Comparison of ENCODE assay signal across 16 cellular contexts in the genomic region with DNA sequence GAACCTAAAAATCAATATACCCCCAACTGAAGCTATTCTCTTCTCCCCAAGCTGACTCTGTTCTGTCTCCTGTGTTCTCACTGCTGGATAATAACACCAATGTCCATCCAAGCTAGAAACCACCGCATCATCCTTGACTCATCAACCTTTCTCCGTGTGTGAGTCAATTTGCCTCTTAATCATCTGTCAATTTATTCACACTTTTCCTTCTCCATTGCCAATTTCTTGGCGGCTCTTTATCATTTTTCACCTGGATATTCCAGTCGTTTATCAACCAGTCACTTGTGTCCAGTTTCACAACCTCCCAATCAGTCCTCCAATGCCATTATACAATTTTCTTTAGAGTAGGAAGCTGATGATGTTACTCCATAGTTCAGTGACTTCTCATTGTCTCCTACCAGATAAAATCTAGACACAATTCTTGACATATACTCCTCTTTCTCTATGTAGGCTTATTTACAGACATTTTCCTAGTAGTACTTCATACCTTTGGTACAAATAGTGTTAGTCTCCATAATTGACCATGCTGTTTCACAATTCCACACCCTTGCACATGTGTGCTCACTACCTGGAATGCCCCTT. TPM values are rescaled to one million over a fixed set of nuclear protein-coding genes. Genes with fewer than 3 reads are reported as not detected.
DNase-seq lines count a peak whose midpoint lies in the region; ATAC-seq, FAIRE-seq and TF ChIP-seq lines count a peak whose summit lies in the region.
"Had no signal": no experiment of that assay in that cellular context is flagged by ENCODE, and none has a peak within 500 bp of the region (broad histone marks: within the 10 kb centered on the region; RNA-seq: fewer than 3 reads in every experiment).

No MANE protein-coding gene starts in this region.

- no peak for TF ChIP-seq EP300 in HepG2 (IDR thresholded peaks at IDR 0.05; ENCODE audit: low read depth in 2 of 2, low read length in 2 of 2)
- TF ChIP-seq EP300 in HepG2 (CRISPR knock-in tag; IDR thresholded peaks at IDR 0.05; ENCODE audit: borderline replicate concordance) = no peak

- no peak overlapping the region for H3K9ac ChIP-seq in HepG2 (ENCODE audit: insufficient read depth, low read depth, low read length)

- FAIRE-seq in HepG2 (lab: Jason Lieb, UNC) = no peak
- no peak for FAIRE-seq in frontal cortex (lab: Jason Lieb, UNC)

- no peak overlapping the region for H3K4me2 ChIP-seq in HepG2 (ENCODE audit: low read depth, low read length)

- H4K20me1 ChIP-seq in HepG2 (ENCODE audit: insufficient read depth, low read length) = no peaks in the 10 kb centered on the region

- peak overlapping the region; percentile 34 to 44 for H3K27ac ChIP-seq in tibial artery
- no peak overlapping the region for H3K27ac ChIP-seq in HepG2 (ENCODE audit: extremely low read length, insufficient read depth, low read length)
- H3K27ac ChIP-seq in left lung = no peak overlapping the region
- H3K27ac ChIP-seq: 22Rv1, neutrophil had no signal

- TF ChIP-seq CTCF in tibial artery (IDR thresholded peaks at IDR 0.05) (no peak), HepG2 (CRISPR knock-in tag; IDR thresholded peaks at IDR 0.05) (no peak), left lung (IDR thresholded peaks at IDR 0.05) (no peak)

- H3K4me1 ChIP-seq in tibial artery (peaks cover 0 to 40% (median 20%) of the 10 kb centered on the region in 4 donors), HepG2 (ENCODE audit: insufficient read depth, low read length) (peaks cover 5% of the 10 kb centered on the region; the same call in 1 of the 2 replicates), left lung (peaks cover 0 to 31% of the 10 kb centered on the region in 2 donors)

- CTCF ChIA-PET in HepG2 (lab: Yijun Ruan, JAX; ENCODE audit: low intra/inter-chr PET ratio, low total read pairs) = no interaction called here

- WGBS in HepG2 (ENCODE audit: low lambda C conversion rate) = 1% methylated on average over 4 of the region's 4 CpGs

- TF ChIP-seq RAD21 in HepG2 (CRISPR knock-in tag; IDR thresholded peaks at IDR 0.05) = no peak

- no peaks in the 10 kb centered on the region for H3K27me3 ChIP-seq in tibial artery
- H3K27me3 ChIP-seq in HepG2 (ENCODE audit: control insufficient read depth in 1 of 2, insufficient read depth in 2 of 2, low read length in 2 of 2) = no peaks in the 10 kb centered on the region; a peak in 1 of 5 replicates
- H3K27me3 ChIP-seq in left lung = no peaks in the 10 kb centered on the region
- H3K27me3 ChIP-seq: neutrophil had no signal

- in situ Hi-C loops in HepG2 (cut with HindIII; ENCODE audit: extremely low pct_ligation_motif_present, low pct_unique_long_range_greater_than_20kb) = no loop called here

- H3K79me2 ChIP-seq in HepG2 (ENCODE audit: insufficient read depth, low read length) = no peaks in the 10 kb centered on the region

- no peak for ATAC-seq in HepG2
- no peak for ATAC-seq in left lung
- ATAC-seq: stimulated activated naive CD8-positive, alpha-beta T cell treated with anti-CD3 and anti-CD28 coated beads, Interleukin-15, amount 100 ng/mL, for 72 hours had no signal

- H3K4me3 ChIP-seq in tibial artery = no peak overlapping the region
- H3K4me3 ChIP-seq in HepG2 (replicated peaks in 1 of 3; ENCODE audit: insufficient read depth in 1 of 3, low read depth in 2 of 3, low read length in 3 of 3) = no peak overlapping the region
- H3K4me3 ChIP-seq in left lung = no peak overlapping the region

- intact Hi-C loops in tibial artery (cut with DNase I; ENCODE audit: low total_unique reads) (no loop called here), HepG2 (cut with micrococcal nuclease; ENCODE audit: unreplicated experiment) (no loop called here), left lung (cut with DNase I) (no loop called here)

- no peak overlapping the region for H2AFZ ChIP-seq in HepG2 (ENCODE audit: low read length)

- no TSS peak for BruUV-seq in HepG2 (replicated peaks; lab: Mats Ljungman, UMichigan)

- DNase-seq in DMS53 (lab: John Stamatoyannopoulos, UW) (peak; percentile 4), DMS53 treated with DMSO at 0.1 percent for 48 hours (lab: John Stamatoyannopoulos, UW; ENCODE audit: unreplicated experiment) (no peak), amniotic epithelial cell (ENCODE audit: low read depth) (peak; percentile 81), glomerular visceral epithelial cell (ENCODE audit: extremely low spot score) (peak; percentile 74), tibial artery (no peak), HepG2 (ENCODE audit: low spot score) (no peak), left lung (no peak), frontal cortex (ENCODE audit: low spot score in 2 of 2) (no peak)
- DNase-seq: activated B cell treated with CpG ODN at 0.5 μM for 24 hours; aorta; left cardiac atrium; SHP77 treated with DMSO at 0.1 percent for 48 hours; stimulated activated CD4-positive, alpha-beta T cell treated with anti-CD3 and anti-CD28 coated beads, Interleukin-2, amount 100 ng/mL, for 24 hours; stimulated activated naive CD8-positive, alpha-beta T cell treated with anti-CD3 and anti-CD28 coated beads, Interleukin-15, amount 100 ng/mL, for 72 hours had no signal

- no peaks in the 10 kb centered on the region for H3K9me3 ChIP-seq in tibial artery
- no peaks in the 10 kb centered on the region for H3K9me3 ChIP-seq in HepG2 (ENCODE audit: low read length)
- no peaks in the 10 kb centered on the region for H3K9me3 ChIP-seq in left lung
- H3K9me3 ChIP-seq: neutrophil had no signal

- TF ChIP-seq POLR2A in HepG2 (IDR thresholded peaks at IDR 0.05; ENCODE audit: insufficient read depth in 1 of 2, low read depth in 2 of 2, low read length in 2 of 2) = no peak

- POLR2A ChIA-PET in HepG2 (lab: Yijun Ruan, JAX) = no interaction called here

- no peaks in the 10 kb centered on the region for H3K36me3 ChIP-seq in tibial artery
- no peaks in the 10 kb centered on the region for H3K36me3 ChIP-seq in HepG2 (replicated peaks in 1 of 2; ENCODE audit: control insufficient read depth in 1 of 2, insufficient read depth in 2 of 2, low read length in 2 of 2)
- H3K36me3 ChIP-seq in left lung = no peaks in the 10 kb centered on the region
- H3K36me3 ChIP-seq: neutrophil had no signal

TF ChIP-seq in HepG2, 621 proteins besides CTCF, POLR2A, EP300 and RAD21 (continues in another document):
- no peak for TF ChIP-seq SNAPC2 (CRISPR knock-in tag; IDR thresholded peaks at IDR 0.05)
- TF ChIP-seq GABPB1 (CRISPR knock-in tag; IDR thresholded peaks at IDR 0.05) = no peak
- no peak for TF ChIP-seq ZNF337 (CRISPR knock-in tag; IDR thresholded peaks at IDR 0.05; ENCODE audit: borderline replicate concordance, low read depth)
- TF ChIP-seq TAF1 (CRISPR knock-in tag; IDR thresholded peaks at IDR 0.05) = no peak
- no peak for TF ChIP-seq ZNF282 (IDR thresholded peaks at IDR 0.05; ENCODE audit: partially characterized antibody)
- no peak for TF ChIP-seq REPIN1 (CRISPR knock-in tag; IDR thresholded peaks at IDR 0.05; ENCODE audit: borderline replicate concordance, low read depth)
- no peak for TF ChIP-seq ZNF839 (CRISPR knock-in tag; IDR thresholded peaks at IDR 0.05; ENCODE audit: borderline replicate concordance)
- no peak for TF ChIP-seq GATA4 (IDR thresholded peaks at IDR 0.05; ENCODE audit: borderline replicate concordance, low read depth)
- TF ChIP-seq SALL2 (CRISPR knock-in tag; IDR thresholded peaks at IDR 0.05) = no peak
- TF ChIP-seq, protein P1, sequence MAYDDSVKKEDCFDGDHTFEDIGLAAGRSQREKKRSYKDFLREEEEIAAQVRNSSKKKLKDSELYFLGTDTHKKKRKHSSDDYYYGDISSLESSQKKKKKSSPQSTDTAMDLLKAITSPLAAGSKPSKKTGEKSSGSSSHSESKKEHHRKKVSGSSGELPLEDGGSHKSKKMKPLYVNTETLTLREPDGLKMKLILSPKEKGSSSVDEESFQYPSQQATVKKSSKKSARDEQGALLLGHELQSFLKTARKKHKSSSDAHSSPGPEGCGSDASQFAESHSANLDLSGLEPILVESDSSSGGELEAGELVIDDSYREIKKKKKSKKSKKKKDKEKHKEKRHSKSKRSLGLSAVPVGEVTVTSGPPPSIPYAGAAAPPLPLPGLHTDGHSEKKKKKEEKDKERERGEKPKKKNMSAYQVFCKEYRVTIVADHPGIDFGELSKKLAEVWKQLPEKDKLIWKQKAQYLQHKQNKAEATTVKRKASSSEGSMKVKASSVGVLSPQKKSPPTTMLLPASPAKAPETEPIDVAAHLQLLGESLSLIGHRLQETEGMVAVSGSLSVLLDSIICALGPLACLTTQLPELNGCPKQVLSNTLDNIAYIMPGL (CRISPR knock-in tag; IDR thresholded peaks at IDR 0.05; ENCODE audit: borderline replicate concordance in 1 of 2, low read depth in 1 of 2) = no peak
- TF ChIP-seq SIN3A (IDR thresholded peaks at IDR 0.05; ENCODE audit: borderline replicate concordance, low read depth, low read length) = no peak
- no peak for TF ChIP-seq ZNF782 (CRISPR knock-in tag; IDR thresholded peaks at IDR 0.05; ENCODE audit: borderline replicate concordance)
- TF ChIP-seq GATAD1 (CRISPR knock-in tag; IDR thresholded peaks at IDR 0.05) = no peak
- no peak for TF ChIP-seq ARNTL (CRISPR knock-in tag; IDR thresholded peaks at IDR 0.05)

RNA-seq across cellular contexts. Expression of a gene that starts 45.5 kb away (rescaled TPM):
- total RNA-seq in HepG2 (2016; rRNA removed; fragmentation: Illumina TruSeq; extraction: Trizol) = 20.1 and 25.2 TPM in 2 replicates
- total RNA-seq in HepG2 (2016; cell fraction: cytosol; rRNA removed; fragmentation: Illumina TruSeq; extraction: Trizol; ENCODE audit: low read depth) = 58.4 and 67.4 TPM in 2 replicates
- total RNA-seq in HepG2 (2016; cell fraction: insoluble cytoplasmic fraction; rRNA removed; fragmentation: Illumina TruSeq; extraction: Trizol) = 20.0 and 23.0 TPM in 2 replicates
- total RNA-seq in HepG2 (2016; cell fraction: membrane; rRNA removed; fragmentation: Illumina TruSeq; extraction: Trizol) = 31.5 and 38.0 TPM in 2 replicates
- 39.8 and 44.4 TPM in 2 replicates for total RNA-seq in HepG2 (2016; cell fraction: nucleus; rRNA removed; fragmentation: Illumina TruSeq; extraction: Trizol)
- 5.0 and 6.3 TPM in 2 replicates for polyA plus RNA-seq in HepG2 (2011; rRNA removed)
- 1.9 and 3.2 TPM in 2 replicates for polyA plus RNA-seq in HepG2 (2011; cell fraction: cytosol; rRNA removed)
- 6.5 and 8.0 TPM in 2 replicates for polyA plus RNA-seq in HepG2 (2011; cell fraction: nucleus; rRNA removed)
- 7.6 and 12.3 TPM in 2 replicates for polyA plus RNA-seq in HepG2 (2012)
- polyA plus RNA-seq in HepG2 (2016; cell fraction: cytosol; fragmentation: Illumina TruSeq; extraction: Trizol; ENCODE audit: low read depth) = 0.20 and 0.28 TPM in 2 replicates
- polyA plus RNA-seq in HepG2 (2016; cell fraction: insoluble cytoplasmic fraction; fragmentation: Illumina TruSeq; extraction: Trizol; ENCODE audit: low read depth) = 6.5 and 7.1 TPM in 2 replicates
- polyA plus RNA-seq in HepG2 (2016; cell fraction: membrane; fragmentation: Illumina TruSeq; extraction: Trizol; ENCODE audit: low read depth) = 1.1 TPM in 2 replicates
- polyA plus RNA-seq in HepG2 (2016; cell fraction: nucleus; fragmentation: Illumina TruSeq; extraction: Trizol; ENCODE audit: insufficient read depth, low read depth) = 19.2 and 20.0 TPM in 2 replicates
- 15.0 and 54.2 TPM in 2 replicates for polyA minus RNA-seq in HepG2 (2011; rRNA and poly(A)+ RNA removed; ENCODE audit: low replicate concordance)
- polyA minus RNA-seq in HepG2 (2011; cell fraction: cytosol; rRNA and poly(A)+ RNA removed) = 17.8 and 19.0 TPM in 2 replicates
- 63.7 and 65.9 TPM in 2 replicates for polyA minus RNA-seq in HepG2 (2011; cell fraction: nucleus; rRNA and poly(A)+ RNA removed)
- 10 to 100 TPM; 52.6 to 76.2 TPM for total RNA-seq in left lung
- 48.1 TPM for total RNA-seq in frontal cortex
- total RNA-seq: activated B cell treated with CpG ODN at 0.5 μM for 24 hours had no signal

Comparison
In these comparisons a context has a peak if more than half of its experiments do, and no peak if none do; other contexts are left out.
1. DNase-seq: peak in DMS53 (single experiment), amniotic epithelial cell (single experiment) and glomerular visceral epithelial cell (single experiment); none in DMS53 treated with DMSO at 0.1 percent for 48 hours (single experiment), tibial artery (0 of 2), HepG2 (single experiment), left lung (0 of 2) and frontal cortex (0 of 2).
2. H3K27ac ChIP-seq: peak in tibial artery (2 of 2); none in HepG2 (single experiment) and left lung (0 of 2).